Comparison of ENCODE assay signal across 8 cellular contexts in genomic region chr6:90219168-90219985, GRCh38.
DNase-seq lines count a peak whose midpoint lies in the region; ATAC-seq and TF ChIP-seq lines count a peak whose summit lies in the region.

No MANE protein-coding gene starts in this region.

- H2AFZ ChIP-seq in ACC112 (ENCODE audit: low read length, unreplicated experiment) (peak overlapping the region; percentile 91), PC-3 (ENCODE audit: low read length) (peak overlapping the region; percentile 56; the same call in 1 of the 2 replicates), neural progenitor cell (replicated peaks) (peak overlapping the region; percentile 23)

- H3K9ac ChIP-seq in PC-3 (ENCODE audit: low read length) (peak overlapping the region; percentile 77), neural progenitor cell (no peak overlapping the region)

- intact Hi-C loops in PC-3 (cut with micrococcal nuclease): loop anchor here (2.0 to 5.0 kb wide), 5 partner anchors 15 to 267 kb away; no protein-coding TSS in a partner anchor

- H3K79me2 ChIP-seq in ACC112 (ENCODE audit: control insufficient read depth, insufficient read depth, low read length, unreplicated experiment) (no peaks in the 10 kb centered on the region), PC-3 (ENCODE audit: low read length) (no peaks in the 10 kb centered on the region), neural progenitor cell (ENCODE audit: low read depth) (no peaks in the 10 kb centered on the region)

- H3K36me3 ChIP-seq in ACC112 (ENCODE audit: insufficient read depth, low read length): no peaks in the 10 kb centered on the region
- H3K36me3 ChIP-seq in PC-3 (ENCODE audit: low read depth, low read length): peaks cover 14% of the 10 kb centered on the region; the same call in 1 of the 2 replicates
- H3K36me3 ChIP-seq in neural progenitor cell: no peaks in the 10 kb centered on the region

- H3K9me2 ChIP-seq in PC-3 (replicated peaks; ENCODE audit: low read length): no peaks in the 10 kb centered on the region

- POLR2A ChIA-PET in PC-3 (lab: Charles Lee; ENCODE audit: unreplicated experiment): interaction anchor here (0.9 kb wide), 1 partner anchor 66 kb away, joined by 4 read pairs; no protein-coding TSS in a partner anchor

- H3K4me2 ChIP-seq in PC-3 (ENCODE audit: low read length) (peak overlapping the region; percentile 83), neural progenitor cell (peak overlapping the region; percentile 58)

- H3F3A ChIP-seq in PC-3 (ENCODE audit: low read length, unreplicated experiment) (no peaks in the 10 kb centered on the region), neural progenitor cell (ENCODE audit: low read depth) (peaks cover 54% of the 10 kb centered on the region)

- H3K36me3 Mint-ChIP-seq in neural progenitor cell: peaks cover 13% of the 10 kb centered on the region

- H3K27me3 Mint-ChIP-seq in neural progenitor cell (ENCODE audit: insufficient read depth, low read depth): no peaks in the 10 kb centered on the region

- TF ChIP-seq CTCF in PC-3 (conservative IDR thresholded peaks at IDR 0.05; ENCODE audit: low read depth, low read length) (no peak), neural progenitor cell (IDR thresholded peaks at IDR 0.05) (no peak)

- H3K4me3 ChIP-seq in ACC112 (ENCODE audit: low read depth, low read length) (0 out of 2 replicates have a peak overlapping the region, but pooled peaks have one; percentile 20), PC-3 (ENCODE audit: low read length) (peak overlapping the region; percentile 40), neural progenitor cell (no peak overlapping the region)

- H3K4me1 ChIP-seq in ACC112 (ENCODE audit: control insufficient read depth, insufficient read depth, low read length, unreplicated experiment) (peaks cover 35% of the 10 kb centered on the region), PC-3 (ENCODE audit: insufficient read depth, low read length) (peaks cover 62% of the 10 kb centered on the region), neural progenitor cell (peaks cover 60% of the 10 kb centered on the region)

- no peak overlapping the region for H3K27ac Mint-ChIP-seq in neural progenitor cell

- CTCF ChIA-PET in PC-3 (lab: Charles Lee): interaction anchor here (0.6 to 1.0 kb wide), 2 partner anchors 25 to 279 kb away, joined by 3 to 4 read pairs; no protein-coding TSS in a partner anchor

- ATAC-seq in PC-3: 0 out of 2 replicates have a peak, but pooled peaks have one; percentile 6
- peak; percentile 42 for ATAC-seq in esophagus mucosa
- no peak for ATAC-seq in GM21786 (IDR thresholded peaks at IDR 0.05; ENCODE audit: unreplicated experiment)
- no peak for ATAC-seq in GM19328 (IDR thresholded peaks at IDR 0.05; ENCODE audit: unreplicated experiment)

- H3K4me1 Mint-ChIP-seq in neural progenitor cell: peaks cover 8% of the 10 kb centered on the region

- BruUV-seq in PC-3 (replicated peaks; lab: Mats Ljungman, UMichigan): TSS peak; percentile 29

- H4K20me1 ChIP-seq in PC-3 (ENCODE audit: low read length) (no peaks in the 10 kb centered on the region), neural progenitor cell (ENCODE audit: low read depth) (no peaks in the 10 kb centered on the region)

- DNase-seq in H4 (ENCODE audit: low spot score) (peak; percentile 84), PC-3 (peak; percentile 32), neural progenitor cell (ENCODE audit: low spot score) (peak; percentile 43)
- no peak for DNase-seq in stimulated activated CD4-positive, alpha-beta T cell treated with anti-CD3 and anti-CD28 coated beads, Interleukin-2, amount 100 ng/mL, for 24 hours

- H3K9me3 ChIP-seq in PC-3 (ENCODE audit: low read length) (peaks cover 16% of the 10 kb centered on the region), neural progenitor cell (ENCODE audit: low read depth) (no peaks in the 10 kb centered on the region)

- no peak overlapping the region for H3K4me3 Mint-ChIP-seq in neural progenitor cell

- H3K27ac ChIP-seq in ACC112 (ENCODE audit: low read depth, low read length): peak overlapping the region; percentile 89
- peak overlapping the region; percentile 95 for H3K27ac ChIP-seq in PC-3 (ENCODE audit: low read length)
- H3K27ac ChIP-seq in neural progenitor cell: peak overlapping the region; percentile 96

- no peaks in the 10 kb centered on the region for H3K27me3 ChIP-seq in ACC112 (ENCODE audit: insufficient read depth, low read length)
- H3K27me3 ChIP-seq in PC-3 (ENCODE audit: low read length): no peaks in the 10 kb centered on the region
- H3K27me3 ChIP-seq in neural progenitor cell: no peaks in the 10 kb centered on the region

- peaks cover 8% of the 10 kb centered on the region for H3K9me3 Mint-ChIP-seq in neural progenitor cell

Comparison
In these comparisons a context has a peak if more than half of its experiments do, and no peak if none do; other contexts are left out.
1. H2AFZ ChIP-seq: peak in every context shown above with its lines; median percentile 91 in ACC112; 56 in PC-3; 23 in neural progenitor cell.
2. DNase-seq: peak in H4 (single experiment), PC-3 (single experiment) and neural progenitor cell (single experiment); none in stimulated activated CD4-positive, alpha-beta T cell treated with anti-CD3 and anti-CD28 coated beads, Interleukin-2, amount 100 ng/mL, for 24 hours (0 of 2).
3. ATAC-seq: peak in PC-3 (single experiment) and esophagus mucosa (single experiment); none in GM21786 (single experiment) and GM19328 (single experiment).
4. Peak in every context shown above with its lines, with median percentiles within 50 percentile points of each other: H3K27ac ChIP-seq.